Comparison of ENCODE assay signal across 31 cellular contexts in genomic region chr21:36861595-36861883, GRCh38.
A peak's percentile ranks its signal among the peaks of the same experiment; 100 is the strongest.
DNase-seq lines count a peak whose midpoint lies in the region; ATAC-seq, FAIRE-seq and TF ChIP-seq lines count a peak whose summit lies in the region.
"Had no signal": no experiment of that assay in that cellular context is flagged by ENCODE, and none has a peak within 500 bp of the region (broad histone marks: within the 10 kb centered on the region; RNA-seq: fewer than 3 reads in every experiment).

No MANE protein-coding gene starts in this region.

- no peak overlapping the region for H2AFZ ChIP-seq in smooth muscle cell (ENCODE audit: low read depth)

- peak overlapping the region; percentile 73 for H3K27ac ChIP-seq in left ventricle myocardium inferior (replicated peaks)
- H3K27ac ChIP-seq in smooth muscle cell (ENCODE audit: low read depth), result peak overlapping the region; percentile 68
- no peak overlapping the region for H3K27ac ChIP-seq in small intestine (ENCODE audit: low read depth in 1 of 2, low read length in 1 of 2)
- H3K27ac ChIP-seq: BLaER1 treated with 17β-estradiol and CSF1 and Interleukin-3, amounts not matched to agents 10 nM and 100 nM; coronary artery; esophagus muscularis mucosa; neutrophil; Peyer's patch; SJCRH30; testis had no signal

- no peak overlapping the region for H3K4me3 Mint-ChIP-seq in activated T-helper 17 cell treated with anti-CD3 and anti-CD28 coated beads, Interleukin-2, amount 50 U/mL, for 72 hours
- H3K4me3 Mint-ChIP-seq: activated naive CD8-positive, alpha-beta T cell treated with anti-CD3 and anti-CD28 coated beads, Interleukin-2, amount 50 U/mL, for 24 hours; brain; effector memory CD8-positive, alpha-beta T cell had no signal

- no peak for ATAC-seq in left ventricle myocardium superior
- ATAC-seq in activated T-helper 17 cell treated with anti-CD3 and anti-CD28 coated beads, Interleukin-2, amount 50 U/mL, for 72 hours (replicated peaks), result no peak
- ATAC-seq in GM18861 (IDR thresholded peaks at IDR 0.05; ENCODE audit: unreplicated experiment), result no peak
- ATAC-seq: activated naive CD8-positive, alpha-beta T cell treated with anti-CD3 and anti-CD28 coated beads, Interleukin-2, amount 50 U/mL, for 24 hours; effector memory CD8-positive, alpha-beta T cell had no signal

- peak overlapping the region; percentile 29 for H3K9ac ChIP-seq in smooth muscle cell (ENCODE audit: low read depth)
- H3K9ac ChIP-seq: BLaER1 treated with 17β-estradiol and CSF1 and Interleukin-3, amounts not matched to agents 10 nM and 100 nM had no signal

- H3K4me2 ChIP-seq in smooth muscle cell, result no peak overlapping the region

- H3K27me3 Mint-ChIP-seq in activated T-helper 17 cell treated with anti-CD3 and anti-CD28 coated beads, Interleukin-2, amount 50 U/mL, for 72 hours, result no peaks in the 10 kb centered on the region
- H3K27me3 Mint-ChIP-seq: activated naive CD8-positive, alpha-beta T cell treated with anti-CD3 and anti-CD28 coated beads, Interleukin-2, amount 50 U/mL, for 24 hours; effector memory CD8-positive, alpha-beta T cell had no signal

- no peak for TF ChIP-seq CTCF in left ventricle myocardium inferior (IDR thresholded peaks at IDR 0.05; ENCODE audit: borderline replicate concordance)
- TF ChIP-seq CTCF in smooth muscle cell (IDR thresholded peaks at IDR 0.05; ENCODE audit: borderline replicate concordance, insufficient read depth, poor library complexity, severe bottlenecking), result no peak

- peaks cover 9% of the 10 kb centered on the region for H3K4me1 Mint-ChIP-seq in activated T-helper 17 cell treated with anti-CD3 and anti-CD28 coated beads, Interleukin-2, amount 50 U/mL, for 72 hours

- no peak for FAIRE-seq in small intestine (lab: Jason Lieb, UNC)
- FAIRE-seq: frontal cortex, GM12892 had no signal

- 94% methylated on average over 3 of the region's 3 CpGs for WGBS in smooth muscle cell (ENCODE audit: low lambda C conversion rate)
- 80 to 83% (median 81%) methylated on average over 3 of the region's 3 CpGs for WGBS in small intestine, 3 donors

- no peaks in the 10 kb centered on the region for H3K36me3 ChIP-seq in left ventricle myocardium inferior
- no peaks in the 10 kb centered on the region for H3K36me3 ChIP-seq in smooth muscle cell (ENCODE audit: low read depth)
- no peaks in the 10 kb centered on the region for H3K36me3 ChIP-seq in small intestine (ENCODE audit: control insufficient read depth in 2 of 2, insufficient read depth in 2 of 2, low read length in 2 of 2)
- H3K36me3 ChIP-seq: esophagus muscularis mucosa, HAP-1, neutrophil, Peyer's patch, SJCRH30 had no signal

- no peaks in the 10 kb centered on the region for H3K27me3 ChIP-seq in left ventricle myocardium inferior (ENCODE audit: low read depth)
- H3K27me3 ChIP-seq in smooth muscle cell (ENCODE audit: low read depth), result no peaks in the 10 kb centered on the region
- H3K27me3 ChIP-seq in small intestine (ENCODE audit: control insufficient read depth in 2 of 2, insufficient read depth in 2 of 2, low read length in 2 of 2), result no peaks in the 10 kb centered on the region
- H3K27me3 ChIP-seq: BLaER1 treated with 17β-estradiol and CSF1 and Interleukin-3, amounts not matched to agents 10 nM and 100 nM; esophagus muscularis mucosa; neutrophil; Peyer's patch; SJCRH30; testis had no signal

- H3K4me3 ChIP-seq in left ventricle myocardium inferior (no peak overlapping the region), smooth muscle cell (no peak overlapping the region), small intestine (ENCODE audit: low read depth in 1 of 2, low read length in 2 of 2) (no peak overlapping the region)
- H3K4me3 ChIP-seq: BLaER1 treated with 17β-estradiol and CSF1 and Interleukin-3, amounts not matched to agents 10 nM and 100 nM; coronary artery; esophagus muscularis mucosa; HAP-1; Peyer's patch; SJCRH30; testis had no signal

- H3K4me1 ChIP-seq in left ventricle myocardium inferior, result peaks cover 17% of the 10 kb centered on the region
- H3K4me1 ChIP-seq in smooth muscle cell (ENCODE audit: low read depth), result peaks cover 2% of the 10 kb centered on the region
- H3K4me1 ChIP-seq in small intestine (ENCODE audit: control insufficient read depth in 2 of 2, insufficient read depth in 1 of 2, low read depth in 1 of 2, low read length in 1 of 2), result peaks cover 2% of the 10 kb centered on the region in 2 donors
- H3K4me1 ChIP-seq: Peyer's patch, testis had no signal

- H3K36me3 Mint-ChIP-seq in activated T-helper 17 cell treated with anti-CD3 and anti-CD28 coated beads, Interleukin-2, amount 50 U/mL, for 72 hours (ENCODE audit: low read depth), result peaks cover 8% of the 10 kb centered on the region
- H3K36me3 Mint-ChIP-seq: brain had no signal

- H3K9me3 Mint-ChIP-seq in activated T-helper 17 cell treated with anti-CD3 and anti-CD28 coated beads, Interleukin-2, amount 50 U/mL, for 72 hours, result no peaks in the 10 kb centered on the region
- H3K9me3 Mint-ChIP-seq: activated naive CD8-positive, alpha-beta T cell treated with anti-CD3 and anti-CD28 coated beads, Interleukin-2, amount 50 U/mL, for 24 hours; brain; effector memory CD8-positive, alpha-beta T cell had no signal

- intact Hi-C loops in left ventricle myocardium inferior (cut with micrococcal nuclease) (no loop called here), left ventricle myocardium superior (cut with micrococcal nuclease) (no loop called here)

- H4K20me1 ChIP-seq in smooth muscle cell (ENCODE audit: low read depth), result no peaks in the 10 kb centered on the region
- H4K20me1 ChIP-seq: BLaER1 treated with 17β-estradiol and CSF1 and Interleukin-3, amounts not matched to agents 10 nM and 100 nM had no signal

- DNase-seq in left ventricle myocardium inferior (no peak), left ventricle myocardium superior (no peak), iris pigment epithelial cell (ENCODE audit: low read depth) (peak; percentile 51), smooth muscle cell (lab: John Stamatoyannopoulos, UW; ENCODE audit: unreplicated experiment) (no peak), NK-92 (lab: John Stamatoyannopoulos, UW; ENCODE audit: unreplicated experiment) (no peak), small intestine (no peak)
- DNase-seq: activated CD8-positive, alpha-beta memory T cell treated with anti-CD3 and anti-CD28 coated beads for 24 hours; activated gamma-delta T cell treated with Interleukin-2 at 50 U/mL for 16 hours; activated naive CD8-positive, alpha-beta T cell treated with anti-CD3 and anti-CD28 coated beads, Interleukin-2, amount 50 U/mL, for 24 hours; activated T-cell treated with anti-CD3 and anti-CD28 coated beads, Interleukin-2, amount 50 U/mL, for 1 hour; COR-L47; effector memory CD8-positive, alpha-beta T cell; hippocampal formation; NCI-H1105; NCI-H2081 treated with DMSO at 0.1 percent for 48 hours; NK-92 treated with Interleukin-12 subunit alpha and Interleukin-12 subunit beta, amount 100 ng/mL, for 24 hours; Peyer's patch; SJCRH30; stimulated activated CD4-positive, alpha-beta T cell treated with anti-CD3 and anti-CD28 coated beads, Interleukin-4, amount 100 ng/mL, for 24 hours; stimulated activated naive CD4-positive, alpha-beta T cell treated with Interleukin-2 at 50 U/mL for 16 hours; testis had no signal

- no peaks in the 10 kb centered on the region for H3K9me3 ChIP-seq in left ventricle myocardium inferior (replicated peaks)
- H3K9me3 ChIP-seq in smooth muscle cell (replicated peaks; ENCODE audit: low read depth), result no peaks in the 10 kb centered on the region
- H3K9me3 ChIP-seq in small intestine (ENCODE audit: control insufficient read depth, low read depth), result no peaks in the 10 kb centered on the region
- H3K9me3 ChIP-seq: esophagus muscularis mucosa, HAP-1, neutrophil, Peyer's patch, SJCRH30, testis had no signal

- peak overlapping the region; percentile 11 for H3K27ac Mint-ChIP-seq in activated T-helper 17 cell treated with anti-CD3 and anti-CD28 coated beads, Interleukin-2, amount 50 U/mL, for 72 hours
- H3K27ac Mint-ChIP-seq: activated naive CD8-positive, alpha-beta T cell treated with anti-CD3 and anti-CD28 coated beads, Interleukin-2, amount 50 U/mL, for 24 hours; brain; effector memory CD8-positive, alpha-beta T cell had no signal

- no peaks in the 10 kb centered on the region for H3F3A ChIP-seq in smooth muscle cell (ENCODE audit: low read depth)

- no peaks in the 10 kb centered on the region for H3K79me2 ChIP-seq in smooth muscle cell (ENCODE audit: low read depth)

Comparison
In these comparisons a context has a peak if more than half of its experiments do, and no peak if none do; other contexts are left out.
1. H3K27ac ChIP-seq: peak in left ventricle myocardium inferior (single experiment) and smooth muscle cell (single experiment); none in small intestine (0 of 2).